In genomic region chr1:212551929-212552328, GRCh38 we compare ENCODE assay signal across 2 cellular contexts.
TF ChIP-seq lines count a peak whose summit lies in the region.

No MANE protein-coding gene starts in this region.

TF ChIP-seq in HepG2, 621 proteins besides CTCF, POLR2A, EP300 and RAD21:
- TF ChIP-seq ZBTB40 (IDR thresholded peaks at IDR 0.05) (peak; percentile 91), ZBTB40 (CRISPR knock-in tag; IDR thresholded peaks at IDR 0.05) (no peak), ATAD3A (CRISPR knock-in tag; IDR thresholded peaks at IDR 0.05) (no peak), ZNF597 (CRISPR knock-in tag; IDR thresholded peaks at IDR 0.05) (no peak), MTA3 (CRISPR knock-in tag; IDR thresholded peaks at IDR 0.05) (no peak), ZNF12 (CRISPR knock-in tag; IDR thresholded peaks at IDR 0.05) (no peak)

TF ChIP-seq in K562, 482 proteins besides CTCF, POLR2A, EP300 and RAD21:
- no peak for TF ChIP-seq ATF2 (CRISPR knock-in tag; IDR thresholded peaks at IDR 0.05)
- peak; percentile 82 for TF ChIP-seq ZBTB40 (IDR thresholded peaks at IDR 0.05)
- no peak for TF ChIP-seq ZBTB40 (CRISPR knock-in tag; IDR thresholded peaks at IDR 0.05)
